22 cellular contexts compared by ENCODE assay signal in genomic region chr18:49014605-49015267, GRCh38.
"Had no signal": no experiment of that assay in that cellular context is flagged by ENCODE, and none has a peak within 500 bp of the region (broad histone marks: within the 10 kb centered on the region; RNA-seq: fewer than 3 reads in every experiment).

No MANE protein-coding gene starts in this region.

- H3K27me3 Mint-ChIP-seq: natural killer cell treated with Interleukin-12 subunit alpha and Interleukin-12 subunit beta and Interleukin-15 and Interleukin-18, amount 100 ng/mL, for 72 hours had no signal

- ATAC-seq: gastroesophageal sphincter, lower lobe of right lung, right cardiac atrium had no signal

- H3K27ac Mint-ChIP-seq: memory B cell; natural killer cell treated with Interleukin-12 subunit alpha and Interleukin-12 subunit beta and Interleukin-15 and Interleukin-18, amount 100 ng/mL, for 72 hours; neural progenitor cell had no signal

- FAIRE-seq: keratinocyte had no signal

- H3K4me1 ChIP-seq: gastroesophageal sphincter, lower lobe of right lung had no signal

- H3K27ac ChIP-seq: esophagus squamous epithelium, gastroesophageal sphincter, left ventricle myocardium inferior, lower lobe of right lung, neural progenitor cell, ovary, stomach, transverse colon had no signal

- DNase-seq: dermis blood vessel endothelial cell; esophagus squamous epithelium; foreskin fibroblast; glutamatergic neuron; left ventricle myocardium inferior; midbrain; nucleus accumbens; right cardiac atrium; stimulated activated CD4-positive, alpha-beta T cell treated with anti-CD3 and anti-CD28 coated beads, Interleukin-2, amount 100 ng/mL, for 24 hours; stimulated activated CD4-positive, alpha-beta T cell treated with anti-CD3 and anti-CD28 coated beads, Interleukin-4, amount 100 ng/mL, for 4 hours; stimulated activated naive CD4-positive, alpha-beta T cell; substantia nigra had no signal

- H3K4me2 ChIP-seq: neural progenitor cell had no signal

- H3K27me3 ChIP-seq: esophagus squamous epithelium, gastroesophageal sphincter, neural progenitor cell, ovary, stomach, transverse colon had no signal

- H3K9me3 Mint-ChIP-seq: memory B cell; natural killer cell treated with Interleukin-12 subunit alpha and Interleukin-12 subunit beta and Interleukin-15 and Interleukin-18, amount 100 ng/mL, for 72 hours; neural progenitor cell had no signal

- H3K36me3 Mint-ChIP-seq: memory B cell; natural killer cell treated with Interleukin-12 subunit alpha and Interleukin-12 subunit beta and Interleukin-15 and Interleukin-18, amount 100 ng/mL, for 72 hours; neural progenitor cell had no signal

- H3K9ac ChIP-seq: neural progenitor cell had no signal

- H3K9me3 ChIP-seq: esophagus squamous epithelium, gastroesophageal sphincter, lower lobe of right lung, ovary, stomach, thoracic aorta, transverse colon had no signal

- H3K36me3 ChIP-seq: esophagus squamous epithelium, gastroesophageal sphincter, left ventricle myocardium inferior, lower lobe of right lung, neural progenitor cell, ovary, stomach, thoracic aorta, transverse colon had no signal

- H2AFZ ChIP-seq: neural progenitor cell had no signal

- H3K4me3 Mint-ChIP-seq: memory B cell; natural killer cell treated with Interleukin-12 subunit alpha and Interleukin-12 subunit beta and Interleukin-15 and Interleukin-18, amount 100 ng/mL, for 72 hours; neural progenitor cell had no signal

- H3K4me3 ChIP-seq: esophagus squamous epithelium, gastroesophageal sphincter, left ventricle myocardium inferior, lower lobe of right lung, neural progenitor cell, ovary, stomach, thoracic aorta, transverse colon had no signal
